In genomic region chr3:172072543-172072942, GRCh38 we compare ENCODE assay signal across 14 cellular contexts. TPM values are rescaled to one million over a fixed set of nuclear protein-coding genes. Genes with fewer than 3 reads are reported as not detected.
DNase-seq lines count a peak whose midpoint lies in the region; ATAC-seq, FAIRE-seq and TF ChIP-seq lines count a peak whose summit lies in the region.
"Had no signal": no experiment of that assay in that cellular context is flagged by ENCODE, and none has a peak within 500 bp of the region (broad histone marks: within the 10 kb centered on the region; RNA-seq: fewer than 3 reads in every experiment).

No MANE protein-coding gene starts in this region.

- peaks cover 83% of the 10 kb centered on the region for H3K4me1 Mint-ChIP-seq in CD14-positive monocyte

- no peak overlapping the region for H3K4me3 ChIP-seq in HL-60 (replicated peaks; ENCODE audit: insufficient read depth, low read length)
- H3K4me3 ChIP-seq in HepG2 (replicated peaks in 1 of 3; ENCODE audit: insufficient read depth in 1 of 3, low read depth in 2 of 3, low read length in 3 of 3): no peak overlapping the region
- H3K4me3 ChIP-seq in parathyroid adenoma (ENCODE audit: low read depth, low read length): no peak overlapping the region
- H3K4me3 ChIP-seq in upper lobe of right lung: no peak overlapping the region
- H3K4me3 ChIP-seq: GM12878 had no signal

- H3K4me1 ChIP-seq in HepG2 (ENCODE audit: insufficient read depth, low read length) (peaks cover 100% of the 10 kb centered on the region), parathyroid adenoma (peaks cover 4% of the 10 kb centered on the region), upper lobe of right lung (peaks cover 54% of the 10 kb centered on the region)

- H2AFZ ChIP-seq in HepG2 (ENCODE audit: low read length) (no peak overlapping the region), parathyroid adenoma (no peak overlapping the region)

- TF ChIP-seq POLR2A in HepG2 (IDR thresholded peaks at IDR 0.05; ENCODE audit: insufficient read depth in 1 of 2, low read depth in 2 of 2, low read length in 2 of 2): no peak

- TF ChIP-seq CTCF in CD14-positive monocyte (IDR thresholded peaks at IDR 0.05) (no peak), HL-60 (IDR thresholded peaks at IDR 0.05; ENCODE audit: insufficient read depth, low read length) (no peak), HepG2 (CRISPR knock-in tag; IDR thresholded peaks at IDR 0.05) (no peak), parathyroid adenoma (IDR thresholded peaks at IDR 0.05) (no peak), upper lobe of right lung (IDR thresholded peaks at IDR 0.05) (no peak)

- CTCF ChIA-PET in HepG2 (lab: Yijun Ruan, JAX; ENCODE audit: low intra/inter-chr PET ratio, low total read pairs): no interaction called here

- no peak overlapping the region for H3K9ac ChIP-seq in HepG2 (ENCODE audit: insufficient read depth, low read depth, low read length)
- H3K9ac ChIP-seq in parathyroid adenoma: no peak overlapping the region

- intact Hi-C loops in CD14-positive monocyte (cut with micrococcal nuclease) (loop anchor here in 1 of 2 donors (5.0 kb wide), 1 partner anchor 35 kb away; no protein-coding TSS in a partner anchor), HepG2 (cut with micrococcal nuclease; ENCODE audit: unreplicated experiment) (no loop called here), upper lobe of right lung (cut with DNase I) (no loop called here)

- H3K27ac ChIP-seq in HL-60 (replicated peaks): peak overlapping the region; percentile 82
- peak overlapping the region; percentile 38 for H3K27ac ChIP-seq in HepG2 (ENCODE audit: extremely low read length, insufficient read depth, low read length)
- no peak overlapping the region for H3K27ac ChIP-seq in parathyroid adenoma
- H3K27ac ChIP-seq in upper lobe of right lung: no peak overlapping the region

- in situ Hi-C loops in HepG2 (cut with HindIII; ENCODE audit: extremely low pct_ligation_motif_present, low pct_unique_long_range_greater_than_20kb): no loop called here

- no peak for ATAC-seq in HepG2
- ATAC-seq in upper lobe of right lung: no peak
- ATAC-seq: GM12878 had no signal

- no peaks in the 10 kb centered on the region for H3K27me3 Mint-ChIP-seq in CD14-positive monocyte (ENCODE audit: low read depth in 3 of 3)

- TF ChIP-seq RAD21 in HepG2 (CRISPR knock-in tag; IDR thresholded peaks at IDR 0.05): no peak

- H3K27ac Mint-ChIP-seq in CD14-positive monocyte: peak overlapping the region in 4 of 7 donors; percentile 7 to 93 (median 62)
- H3K27ac Mint-ChIP-seq: H9 had no signal

- WGBS in HepG2 (ENCODE audit: low lambda C conversion rate): 73% methylated on average over 4 of the region's 4 CpGs

- POLR2A ChIA-PET in HepG2 (lab: Yijun Ruan, JAX): no interaction called here

- H3K9me3 Mint-ChIP-seq in CD14-positive monocyte: no peaks in the 10 kb centered on the region
- H3K9me3 Mint-ChIP-seq: H9 had no signal

- no peak overlapping the region for H3K4me3 Mint-ChIP-seq in CD14-positive monocyte
- H3K4me3 Mint-ChIP-seq: CD8-positive, alpha-beta memory T cell; H9 had no signal

- DNase-seq in CD14-positive monocyte (ENCODE audit: low spot score) (no peak), HL-60 (ENCODE audit: low read depth in 1 of 2, low spot score in 1 of 2) (no peak), HepG2 (ENCODE audit: low spot score) (no peak), NOMO-1 treated with DMSO at 0.1 percent for 48 hours (lab: John Stamatoyannopoulos, UW; ENCODE audit: unreplicated experiment) (no peak), upper lobe of right lung (no peak), NCI-H2029 treated with DMSO at 0.1 percent for 48 hours (lab: John Stamatoyannopoulos, UW) (no peak)
- DNase-seq: Caco-2; CD8-positive, alpha-beta memory T cell; GOT3; H9 had no signal

- no TSS peak for BruUV-seq in HepG2 (replicated peaks; lab: Mats Ljungman, UMichigan)

- peaks cover 8 to 58% of the 10 kb centered on the region in 2 experiments for H3K36me3 ChIP-seq in HepG2 (replicated peaks in 1 of 2; ENCODE audit: control insufficient read depth in 1 of 2, insufficient read depth in 2 of 2, low read length in 2 of 2)
- H3K36me3 ChIP-seq in parathyroid adenoma (ENCODE audit: control insufficient read depth, insufficient read depth, low read length): no peaks in the 10 kb centered on the region
- H3K36me3 ChIP-seq in upper lobe of right lung: no peaks in the 10 kb centered on the region

- H3K36me3 Mint-ChIP-seq in CD14-positive monocyte: peaks cover 18 to 32% of the 10 kb centered on the region in 2 donors

- H3K9me3 ChIP-seq in HepG2 (ENCODE audit: low read length) (no peaks in the 10 kb centered on the region), parathyroid adenoma (ENCODE audit: control insufficient read depth, low read length) (no peaks in the 10 kb centered on the region), upper lobe of right lung (no peaks in the 10 kb centered on the region)
- H3K9me3 ChIP-seq: Caco-2 had no signal

- FAIRE-seq in HepG2 (lab: Jason Lieb, UNC): no peak
- FAIRE-seq: A204.1, GM12878, GM18507 had no signal

- peaks cover 100% of the 10 kb centered on the region for H4K20me1 ChIP-seq in HepG2 (ENCODE audit: insufficient read depth, low read length)

- H3K4me2 ChIP-seq in HepG2 (ENCODE audit: low read depth, low read length) (peak overlapping the region; percentile 20; the same call in 1 of the 2 replicates), parathyroid adenoma (ENCODE audit: low read length) (peak overlapping the region; percentile 47)

- TF ChIP-seq EP300 in HepG2 (IDR thresholded peaks at IDR 0.05; ENCODE audit: low read depth in 2 of 2, low read length in 2 of 2) (no peak), HepG2 (CRISPR knock-in tag; IDR thresholded peaks at IDR 0.05; ENCODE audit: borderline replicate concordance) (no peak)

- H3K79me2 ChIP-seq in HepG2 (ENCODE audit: insufficient read depth, low read length): peaks cover 100% of the 10 kb centered on the region
- H3K79me2 ChIP-seq in parathyroid adenoma: peaks cover 25% of the 10 kb centered on the region

- H3K27me3 ChIP-seq in HL-60 (ENCODE audit: insufficient read depth, poor library complexity, severe bottlenecking): no peaks in the 10 kb centered on the region
- no peaks in the 10 kb centered on the region for H3K27me3 ChIP-seq in HepG2 (ENCODE audit: control insufficient read depth in 1 of 2, insufficient read depth in 2 of 2, low read length in 2 of 2)
- H3K27me3 ChIP-seq in parathyroid adenoma (ENCODE audit: control insufficient read depth, insufficient read depth, low read length): no peaks in the 10 kb centered on the region
- no peaks in the 10 kb centered on the region for H3K27me3 ChIP-seq in upper lobe of right lung

TF ChIP-seq in HepG2, 621 proteins besides CTCF, POLR2A, EP300 and RAD21:
- TF ChIP-seq RBM22 (optimal IDR thresholded peaks at IDR 0.05; ENCODE audit: low read length) (peak; percentile 77), ATF2 (CRISPR knock-in tag; IDR thresholded peaks at IDR 0.05) (no peak), HOXA9 (CRISPR knock-in tag; IDR thresholded peaks at IDR 0.05; ENCODE audit: borderline replicate concordance) (no peak), GPBP1L1 (CRISPR knock-in tag; IDR thresholded peaks at IDR 0.05) (no peak)

RNA-seq across cellular contexts. Expression of gene FNDC3B, which starts 33.2 kb away (rescaled TPM):
- 10 to 100 TPM; 25.7 to 36.1 TPM for polyA plus RNA-seq in CD14-positive monocyte
- total RNA-seq in HepG2 (2016; rRNA removed; fragmentation: Illumina TruSeq; extraction: Trizol): 103 and 110 TPM in 2 replicates
- 133 and 147 TPM in 2 replicates for total RNA-seq in HepG2 (2016; cell fraction: cytosol; rRNA removed; fragmentation: Illumina TruSeq; extraction: Trizol; ENCODE audit: low read depth)
- total RNA-seq in HepG2 (2016; cell fraction: insoluble cytoplasmic fraction; rRNA removed; fragmentation: Illumina TruSeq; extraction: Trizol): 93.9 TPM in 2 replicates
- 73.4 and 76.7 TPM in 2 replicates for total RNA-seq in HepG2 (2016; cell fraction: membrane; rRNA removed; fragmentation: Illumina TruSeq; extraction: Trizol)
- 222 and 239 TPM in 2 replicates for total RNA-seq in HepG2 (2016; cell fraction: nucleus; rRNA removed; fragmentation: Illumina TruSeq; extraction: Trizol)
- 74.8 and 82.8 TPM in 2 replicates for polyA plus RNA-seq in HepG2 (2011; rRNA removed)
- polyA plus RNA-seq in HepG2 (2011; cell fraction: cytosol; rRNA removed): 26.6 and 44.0 TPM in 2 replicates
- polyA plus RNA-seq in HepG2 (2011; cell fraction: nucleus; rRNA removed): 159 and 177 TPM in 2 replicates
- 100 and 116 TPM in 2 replicates for polyA plus RNA-seq in HepG2 (2012)
- polyA plus RNA-seq in HepG2 (2016; cell fraction: cytosol; fragmentation: Illumina TruSeq; extraction: Trizol; ENCODE audit: low read depth): 18.9 and 23.3 TPM in 2 replicates
- polyA plus RNA-seq in HepG2 (2016; cell fraction: insoluble cytoplasmic fraction; fragmentation: Illumina TruSeq; extraction: Trizol; ENCODE audit: low read depth): 71.0 and 74.2 TPM in 2 replicates
- 23.8 and 25.2 TPM in 2 replicates for polyA plus RNA-seq in HepG2 (2016; cell fraction: membrane; fragmentation: Illumina TruSeq; extraction: Trizol; ENCODE audit: low read depth)
- 67.2 and 72.5 TPM in 2 replicates for polyA plus RNA-seq in HepG2 (2016; cell fraction: nucleus; fragmentation: Illumina TruSeq; extraction: Trizol; ENCODE audit: insufficient read depth, low read depth)
- polyA minus RNA-seq in HepG2 (2011; rRNA and poly(A)+ RNA removed; ENCODE audit: low replicate concordance): 83.1 and 705 TPM in 2 replicates
- polyA minus RNA-seq in HepG2 (2011; cell fraction: cytosol; rRNA and poly(A)+ RNA removed): 129 and 146 TPM in 2 replicates
- polyA minus RNA-seq in HepG2 (2011; cell fraction: nucleus; rRNA and poly(A)+ RNA removed): 1,231 and 1,245 TPM in 2 replicates
- total RNA-seq in upper lobe of right lung: 160 TPM

Comparison
In these comparisons a context has a peak if more than half of its experiments do, and no peak if none do; other contexts are left out.
1. H3K27ac ChIP-seq: peak in HL-60 (single experiment) and HepG2 (single experiment); none in parathyroid adenoma (single experiment) and upper lobe of right lung (single experiment).